ENCODE assay signal across 2 cellular contexts in the genomic region with DNA sequence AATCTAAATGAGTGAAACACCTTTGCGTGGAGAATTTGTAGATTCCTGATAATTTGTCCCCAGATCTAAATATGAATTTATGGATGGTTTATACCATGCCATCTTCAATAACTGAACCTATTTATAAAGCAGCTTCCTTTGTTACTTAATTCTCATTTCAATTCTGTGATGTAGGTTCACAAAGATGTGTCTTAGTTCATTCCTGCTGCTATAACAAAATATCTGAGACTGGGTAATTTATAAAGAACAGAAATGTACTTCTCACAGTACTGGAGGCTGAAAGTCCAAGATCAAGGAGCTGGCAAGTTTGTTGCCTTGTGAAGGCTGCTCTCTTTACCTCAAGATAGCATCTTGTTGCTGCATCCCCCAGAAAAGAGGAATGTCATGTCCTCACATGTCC.
TF ChIP-seq lines count a peak whose summit lies in the region.

No MANE protein-coding gene starts in this region.

TF ChIP-seq in SK-N-SH, 30 proteins besides CTCF, POLR2A, EP300 and RAD21:
- TF ChIP-seq RXRA (IDR thresholded peaks at IDR 0.05; ENCODE audit: borderline replicate concordance, low read depth) (no peak), MEF2A (IDR thresholded peaks at IDR 0.05; ENCODE audit: borderline replicate concordance, low read depth) (no peak), RCOR1 (IDR thresholded peaks at IDR 0.05; ENCODE audit: low read length) (no peak), FOXM1 (IDR thresholded peaks at IDR 0.05; ENCODE audit: low read depth) (no peak), SMC3 (IDR thresholded peaks at IDR 0.05; ENCODE audit: low read depth, low read length) (no peak), FOSL2 (IDR thresholded peaks at IDR 0.05; ENCODE audit: borderline replicate concordance, low read depth) (no peak), TEAD4 (IDR thresholded peaks at IDR 0.05; ENCODE audit: borderline replicate concordance, insufficient read depth) (no peak), YY1 (IDR thresholded peaks at IDR 0.05; ENCODE audit: low read depth) (no peak), SIN3A (IDR thresholded peaks at IDR 0.05; ENCODE audit: borderline replicate concordance, low read depth, low read length) (no peak)
- TF ChIP-seq, protein P1, sequence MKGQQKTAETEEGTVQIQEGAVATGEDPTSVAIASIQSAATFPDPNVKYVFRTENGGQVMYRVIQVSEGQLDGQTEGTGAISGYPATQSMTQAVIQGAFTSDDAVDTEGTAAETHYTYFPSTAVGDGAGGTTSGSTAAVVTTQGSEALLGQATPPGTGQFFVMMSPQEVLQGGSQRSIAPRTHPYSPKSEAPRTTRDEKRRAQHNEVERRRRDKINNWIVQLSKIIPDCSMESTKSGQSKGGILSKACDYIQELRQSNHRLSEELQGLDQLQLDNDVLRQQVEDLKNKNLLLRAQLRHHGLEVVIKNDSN (IDR thresholded peaks at IDR 0.05; ENCODE audit: borderline replicate concordance, low read depth), result no peak
- TF ChIP-seq, protein P2, sequence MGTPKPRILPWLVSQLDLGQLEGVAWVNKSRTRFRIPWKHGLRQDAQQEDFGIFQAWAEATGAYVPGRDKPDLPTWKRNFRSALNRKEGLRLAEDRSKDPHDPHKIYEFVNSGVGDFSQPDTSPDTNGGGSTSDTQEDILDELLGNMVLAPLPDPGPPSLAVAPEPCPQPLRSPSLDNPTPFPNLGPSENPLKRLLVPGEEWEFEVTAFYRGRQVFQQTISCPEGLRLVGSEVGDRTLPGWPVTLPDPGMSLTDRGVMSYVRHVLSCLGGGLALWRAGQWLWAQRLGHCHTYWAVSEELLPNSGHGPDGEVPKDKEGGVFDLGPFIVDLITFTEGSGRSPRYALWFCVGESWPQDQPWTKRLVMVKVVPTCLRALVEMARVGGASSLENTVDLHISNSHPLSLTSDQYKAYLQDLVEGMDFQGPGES (IDR thresholded peaks at IDR 0.05; ENCODE audit: low read depth, low read length), result no peak
- TF ChIP-seq, protein P3, sequence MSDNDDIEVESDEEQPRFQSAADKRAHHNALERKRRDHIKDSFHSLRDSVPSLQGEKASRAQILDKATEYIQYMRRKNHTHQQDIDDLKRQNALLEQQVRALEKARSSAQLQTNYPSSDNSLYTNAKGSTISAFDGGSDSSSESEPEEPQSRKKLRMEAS (IDR thresholded peaks at IDR 0.05; ENCODE audit: low read depth), result no peak
- TF ChIP-seq, protein P4, sequence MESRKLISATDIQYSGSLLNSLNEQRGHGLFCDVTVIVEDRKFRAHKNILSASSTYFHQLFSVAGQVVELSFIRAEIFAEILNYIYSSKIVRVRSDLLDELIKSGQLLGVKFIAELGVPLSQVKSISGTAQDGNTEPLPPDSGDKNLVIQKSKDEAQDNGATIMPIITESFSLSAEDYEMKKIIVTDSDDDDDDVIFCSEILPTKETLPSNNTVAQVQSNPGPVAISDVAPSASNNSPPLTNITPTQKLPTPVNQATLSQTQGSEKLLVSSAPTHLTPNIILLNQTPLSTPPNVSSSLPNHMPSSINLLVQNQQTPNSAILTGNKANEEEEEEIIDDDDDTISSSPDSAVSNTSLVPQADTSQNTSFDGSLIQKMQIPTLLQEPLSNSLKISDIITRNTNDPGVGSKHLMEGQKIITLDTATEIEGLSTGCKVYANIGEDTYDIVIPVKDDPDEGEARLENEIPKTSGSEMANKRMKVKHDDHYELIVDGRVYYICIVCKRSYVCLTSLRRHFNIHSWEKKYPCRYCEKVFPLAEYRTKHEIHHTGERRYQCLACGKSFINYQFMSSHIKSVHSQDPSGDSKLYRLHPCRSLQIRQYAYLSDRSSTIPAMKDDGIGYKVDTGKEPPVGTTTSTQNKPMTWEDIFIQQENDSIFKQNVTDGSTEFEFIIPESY (IDR thresholded peaks at IDR 0.05; ENCODE audit: borderline replicate concordance, low read depth), result no peak
- TF ChIP-seq, protein P5, sequence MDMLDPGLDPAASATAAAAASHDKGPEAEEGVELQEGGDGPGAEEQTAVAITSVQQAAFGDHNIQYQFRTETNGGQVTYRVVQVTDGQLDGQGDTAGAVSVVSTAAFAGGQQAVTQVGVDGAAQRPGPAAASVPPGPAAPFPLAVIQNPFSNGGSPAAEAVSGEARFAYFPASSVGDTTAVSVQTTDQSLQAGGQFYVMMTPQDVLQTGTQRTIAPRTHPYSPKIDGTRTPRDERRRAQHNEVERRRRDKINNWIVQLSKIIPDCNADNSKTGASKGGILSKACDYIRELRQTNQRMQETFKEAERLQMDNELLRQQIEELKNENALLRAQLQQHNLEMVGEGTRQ (IDR thresholded peaks at IDR 0.05; ENCODE audit: borderline replicate concordance, low read depth, low read length), result no peak

TF ChIP-seq in SK-N-SH treated with all-trans-retinoic acid at 6 μM for 48 hours, 23 proteins besides CTCF, POLR2A, EP300 and RAD21:
- TF ChIP-seq, protein P6, sequence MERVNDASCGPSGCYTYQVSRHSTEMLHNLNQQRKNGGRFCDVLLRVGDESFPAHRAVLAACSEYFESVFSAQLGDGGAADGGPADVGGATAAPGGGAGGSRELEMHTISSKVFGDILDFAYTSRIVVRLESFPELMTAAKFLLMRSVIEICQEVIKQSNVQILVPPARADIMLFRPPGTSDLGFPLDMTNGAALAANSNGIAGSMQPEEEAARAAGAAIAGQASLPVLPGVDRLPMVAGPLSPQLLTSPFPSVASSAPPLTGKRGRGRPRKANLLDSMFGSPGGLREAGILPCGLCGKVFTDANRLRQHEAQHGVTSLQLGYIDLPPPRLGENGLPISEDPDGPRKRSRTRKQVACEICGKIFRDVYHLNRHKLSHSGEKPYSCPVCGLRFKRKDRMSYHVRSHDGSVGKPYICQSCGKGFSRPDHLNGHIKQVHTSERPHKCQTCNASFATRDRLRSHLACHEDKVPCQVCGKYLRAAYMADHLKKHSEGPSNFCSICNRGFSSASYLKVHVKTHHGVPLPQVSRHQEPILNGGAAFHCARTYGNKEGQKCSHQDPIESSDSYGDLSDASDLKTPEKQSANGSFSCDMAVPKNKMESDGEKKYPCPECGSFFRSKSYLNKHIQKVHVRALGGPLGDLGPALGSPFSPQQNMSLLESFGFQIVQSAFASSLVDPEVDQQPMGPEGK (CRISPR knock-in tag; IDR thresholded peaks at IDR 0.05; ENCODE audit: borderline replicate concordance), result no peak
- TF ChIP-seq SNAI2 (CRISPR knock-in tag; IDR thresholded peaks at IDR 0.05) (no peak), RARB (CRISPR knock-in tag; IDR thresholded peaks at IDR 0.05) (no peak), OSR1 (CRISPR knock-in tag; IDR thresholded peaks at IDR 0.05) (no peak), TOX (CRISPR knock-in tag; IDR thresholded peaks at IDR 0.05; ENCODE audit: borderline replicate concordance) (no peak), PPARA (CRISPR knock-in tag; IDR thresholded peaks at IDR 0.05; ENCODE audit: borderline replicate concordance) (no peak)
